1 cellular context compared by ENCODE assay signal in the genomic region with DNA sequence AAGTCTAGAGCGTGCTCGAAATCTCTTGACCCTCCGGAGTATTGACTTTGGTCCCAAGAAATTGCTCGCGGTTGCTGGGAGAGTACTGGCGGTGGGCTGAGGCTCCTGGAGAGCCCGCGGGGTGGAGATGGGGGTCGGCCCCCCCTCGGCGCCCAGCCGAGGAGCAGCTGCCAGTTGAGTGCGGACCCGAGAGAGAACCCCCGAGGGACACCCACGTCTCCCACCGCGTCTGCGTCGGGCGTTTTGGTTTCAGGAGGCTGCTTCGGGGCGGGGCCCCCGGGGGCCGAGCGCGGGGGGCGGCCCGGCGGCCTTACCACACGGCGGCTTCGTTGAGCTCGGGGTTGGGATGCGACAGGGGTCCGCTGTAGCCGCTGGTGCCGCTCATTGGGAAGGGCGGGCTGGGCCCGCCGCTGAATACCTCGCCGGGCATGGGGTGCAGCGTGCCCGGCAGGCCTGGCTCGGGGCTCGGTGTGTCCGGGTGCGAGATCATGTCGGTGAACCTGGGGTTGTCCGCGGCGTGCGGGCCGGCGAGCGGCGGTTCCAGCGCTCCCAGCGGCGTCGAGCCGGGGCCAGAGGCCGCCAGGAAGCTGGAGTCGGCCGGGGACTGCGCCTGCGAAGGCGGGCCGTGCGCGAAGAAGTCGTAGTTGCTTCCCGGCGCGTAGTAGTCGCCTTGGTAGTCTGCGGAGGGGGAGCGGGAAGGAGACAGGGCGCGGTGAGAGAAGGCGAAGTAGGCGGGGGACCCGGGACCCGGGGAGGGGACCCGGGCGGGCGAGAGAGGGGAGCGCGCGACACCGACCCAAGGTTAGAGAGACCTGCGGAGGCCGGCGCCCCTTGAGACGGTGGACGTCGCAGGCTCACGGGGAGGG.
TF ChIP-seq lines count a peak whose summit lies in the region.

No MANE protein-coding gene starts in this region.

TF ChIP-seq in GM12878, 131 proteins besides CTCF, POLR2A, EP300 and RAD21:
- TF ChIP-seq SUZ12 (IDR thresholded peaks at IDR 0.05; ENCODE audit: unreplicated experiment) (peak; percentile 15), CBFB (IDR thresholded peaks at IDR 0.05; ENCODE audit: low read depth) (no peak)
